In the genomic region with DNA sequence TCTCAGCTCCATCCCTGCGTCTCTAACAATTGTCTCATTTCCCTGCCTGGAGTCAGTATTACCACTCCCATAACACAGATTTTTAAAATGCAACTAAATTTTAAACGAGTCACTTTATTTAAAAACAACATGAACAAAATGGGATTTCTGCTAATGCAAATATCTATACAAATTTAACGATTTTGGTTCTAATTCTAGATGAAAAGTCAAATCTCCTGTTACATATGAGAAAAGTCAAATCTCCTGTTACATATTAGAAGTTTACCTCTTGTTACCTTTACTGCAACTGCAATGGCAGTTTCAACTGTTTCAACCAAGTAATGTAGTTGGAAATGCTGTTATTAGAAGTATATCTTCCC, we compare ENCODE assay signal across 11 cellular contexts. TPM values are rescaled to one million over a fixed set of nuclear protein-coding genes. Genes with fewer than 3 reads are reported as not detected.
DNase-seq lines count a peak whose midpoint lies in the region; ATAC-seq, FAIRE-seq and TF ChIP-seq lines count a peak whose summit lies in the region.
"Had no signal": no experiment of that assay in that cellular context is flagged by ENCODE, and none has a peak within 500 bp of the region (broad histone marks: within the 10 kb centered on the region; RNA-seq: fewer than 3 reads in every experiment).

No MANE protein-coding gene starts in this region.

- in situ Hi-C loops in HepG2 (cut with HindIII; ENCODE audit: extremely low pct_ligation_motif_present, low pct_unique_long_range_greater_than_20kb), result no loop called here
- in situ Hi-C loops in K562 (cut with MboI), result no loop called here

- CTCF ChIA-PET in HepG2 (lab: Yijun Ruan, JAX; ENCODE audit: low intra/inter-chr PET ratio, low total read pairs), result no interaction called here
- CTCF ChIA-PET in K562 (lab: Yijun Ruan, JAX; ENCODE audit: low intra/inter-chr PET ratio), result interaction anchor here (0.6 to 2.8 kb wide), 3 partner anchors 21 to 296 kb away, joined by 4 to 16 read pairs (median 5); no protein-coding TSS in a partner anchor

- H3K9ac ChIP-seq in liver (ENCODE audit: low read depth in 1 of 2, low read length in 2 of 2), result no peak overlapping the region
- H3K9ac ChIP-seq in HepG2 (ENCODE audit: insufficient read depth, low read depth, low read length), result no peak overlapping the region
- no peak overlapping the region for H3K9ac ChIP-seq in K562 (ENCODE audit: insufficient read depth in 1 of 2, low read depth in 2 of 2, low read length in 2 of 2)
- peak overlapping the region in 1 of 2 donors; percentile 60 for H3K9ac ChIP-seq in mucosa of rectum (ENCODE audit: low read depth in 1 of 2, low read length in 2 of 2)

- H2AFZ ChIP-seq in HepG2 (ENCODE audit: low read length) (no peak overlapping the region), K562 (ENCODE audit: low read depth, low read length) (peak overlapping the region; percentile 98; the same call in 1 of the 2 replicates)

- DNase-seq in HepG2 (ENCODE audit: low spot score) (no peak), K562 (ENCODE audit: extremely low read depth in 1 of 4, low spot score in 3 of 4) (no peak), uterus (no peak), sciatic nerve (ENCODE audit: low spot score) (no peak), NCI-H1048 (lab: John Stamatoyannopoulos, UW) (no peak)
- DNase-seq: DND-41, NCI-H748 treated with DMSO at 0.1 percent for 48 hours had no signal

- WGBS in liver, result 31% methylated on average over 3 of the region's 3 CpGs
- 29% methylated on average over 3 of the region's 3 CpGs for WGBS in HepG2 (ENCODE audit: low lambda C conversion rate)
- 31% methylated on average over 3 of the region's 3 CpGs for WGBS in K562 (ENCODE audit: insufficient coverage, low coverage, missing lambda C conversion rate)

- no peak for FAIRE-seq in HepG2 (lab: Jason Lieb, UNC)
- FAIRE-seq in K562 (lab: Jason Lieb, UNC), result no peak

- no peaks in the 10 kb centered on the region for H3K36me3 ChIP-seq in liver (ENCODE audit: control insufficient read depth in 4 of 4, insufficient read depth in 3 of 4, low read depth in 1 of 4, low read length in 3 of 4)
- H3K36me3 ChIP-seq in HepG2 (replicated peaks in 1 of 2; ENCODE audit: control insufficient read depth in 1 of 2, insufficient read depth in 2 of 2, low read length in 2 of 2), result no peaks in the 10 kb centered on the region
- peaks cover 10% of the 10 kb centered on the region; the same call in 2 of the 3 replicates for H3K36me3 ChIP-seq in K562 (ENCODE audit: control insufficient read depth, insufficient read depth, low read length)
- H3K36me3 ChIP-seq in mucosa of rectum (ENCODE audit: control insufficient read depth in 2 of 2, insufficient read depth in 2 of 2, low read length in 2 of 2), result no peaks in the 10 kb centered on the region
- H3K36me3 ChIP-seq in uterus, result no peaks in the 10 kb centered on the region

- no peak for TF ChIP-seq CTCF in liver (IDR thresholded peaks at IDR 0.05; ENCODE audit: low read depth, low read length, missing input control)
- no peak for TF ChIP-seq CTCF in HepG2 (CRISPR knock-in tag; IDR thresholded peaks at IDR 0.05)
- no peak for TF ChIP-seq CTCF in K562 (IDR thresholded peaks at IDR 0.05 in 2 of 3, conservative IDR thresholded peaks at IDR 0.05 in 1 of 3; ENCODE audit: insufficient read depth in 2 of 3, low read depth in 1 of 3, low read length in 3 of 3)
- TF ChIP-seq CTCF in uterus (IDR thresholded peaks at IDR 0.05), result no peak

- no peak for TF ChIP-seq POLR2A in HepG2 (IDR thresholded peaks at IDR 0.05; ENCODE audit: insufficient read depth in 1 of 2, low read depth in 2 of 2, low read length in 2 of 2)
- no peak for TF ChIP-seq POLR2A in K562 (conservative IDR thresholded peaks at IDR 0.05)
- TF ChIP-seq POLR2A in uterus (IDR thresholded peaks at IDR 0.05), result no peak

- intact Hi-C loops in HepG2 (cut with micrococcal nuclease; ENCODE audit: unreplicated experiment), result no loop called here
- intact Hi-C loops in K562 (cut with micrococcal nuclease), result loop anchor here (1.0 kb wide), 1 partner anchor 27 kb away; no protein-coding TSS in a partner anchor
- intact Hi-C loops in uterus (cut with DNase I; ENCODE audit: low total_unique reads), result no loop called here
- intact Hi-C loops in sciatic nerve (cut with DNase I), result no loop called here

- H3K9me1 ChIP-seq in K562 (ENCODE audit: control insufficient read depth, insufficient read depth, low read length), result no peaks in the 10 kb centered on the region

- POLR2A ChIA-PET in HepG2 (lab: Yijun Ruan, JAX) (interaction anchor here (0.6 kb wide), 1 partner anchor 59 kb away, joined by 4 read pairs; no protein-coding TSS in a partner anchor), K562 (lab: Yijun Ruan, JAX) (interaction anchor here (0.6 to 1.6 kb wide), 7 partner anchors 8 to 356 kb away, joined by 3 to 5 read pairs (median 4); a partner anchor contains a TSS)

- H4K20me1 ChIP-seq in HepG2 (ENCODE audit: insufficient read depth, low read length) (no peaks in the 10 kb centered on the region), K562 (replicated peaks; ENCODE audit: control insufficient read depth, insufficient read depth, low read length) (no peaks in the 10 kb centered on the region)

- BruUV-seq in HepG2 (replicated peaks; lab: Mats Ljungman, UMichigan), result no TSS peak
- BruUV-seq in K562 (replicated peaks; lab: Mats Ljungman, UMichigan), result no TSS peak

- H3K27me3 ChIP-seq in liver (ENCODE audit: control insufficient read depth in 4 of 4, insufficient read depth in 4 of 4, low read length in 3 of 4) (no peaks in the 10 kb centered on the region), HepG2 (ENCODE audit: control insufficient read depth in 1 of 2, insufficient read depth in 2 of 2, low read length in 2 of 2) (no peaks in the 10 kb centered on the region; a peak in 1 of 5 replicates), K562 (ENCODE audit: control insufficient read depth in 2 of 2, insufficient read depth in 2 of 2, low read length in 2 of 2) (no peaks in the 10 kb centered on the region), mucosa of rectum (ENCODE audit: control insufficient read depth in 2 of 2, insufficient read depth in 2 of 2, low read length in 2 of 2) (no peaks in the 10 kb centered on the region), uterus (no peaks in the 10 kb centered on the region)

- H3K27ac ChIP-seq in liver (ENCODE audit: low read depth in 1 of 2, low read length in 2 of 2), result no peak overlapping the region
- H3K27ac ChIP-seq in HepG2 (ENCODE audit: extremely low read length, insufficient read depth, low read length), result no peak overlapping the region
- H3K27ac ChIP-seq in K562 (ENCODE audit: extremely low read depth, low read depth, low read length), result no peak overlapping the region
- H3K27ac ChIP-seq in mucosa of rectum (ENCODE audit: low read depth in 2 of 2, low read length in 2 of 2), result no peak overlapping the region
- peak overlapping the region; percentile 44 to 52 for H3K27ac ChIP-seq in uterus

- H3K9me3 ChIP-seq in liver (ENCODE audit: control insufficient read depth in 4 of 4, low read length in 3 of 4), result peaks cover 0 to 2% (median under 1%) of the 10 kb centered on the region in 4 donors
- H3K9me3 ChIP-seq in HepG2 (ENCODE audit: low read length), result peaks cover 6% of the 10 kb centered on the region
- peaks cover 9% of the 10 kb centered on the region for H3K9me3 ChIP-seq in K562 (replicated peaks; ENCODE audit: control insufficient read depth, insufficient read depth, low read depth, low read length)
- H3K9me3 ChIP-seq in mucosa of rectum (ENCODE audit: control insufficient read depth in 2 of 2, low read length in 2 of 2), result peaks cover 0 to 1% of the 10 kb centered on the region in 2 donors
- no peaks in the 10 kb centered on the region for H3K9me3 ChIP-seq in uterus

- H3K4me2 ChIP-seq in HepG2 (ENCODE audit: low read depth, low read length) (no peak overlapping the region), K562 (ENCODE audit: insufficient read depth, low read length) (peak overlapping the region; percentile 86)

- peak overlapping the region in 2 of 3 donors; percentile 51 to 74 for H3K4me3 ChIP-seq in liver (ENCODE audit: low read depth in 1 of 3, low read length in 3 of 3)
- no peak overlapping the region for H3K4me3 ChIP-seq in HepG2 (replicated peaks in 1 of 3; ENCODE audit: insufficient read depth in 1 of 3, low read depth in 2 of 3, low read length in 3 of 3)
- H3K4me3 ChIP-seq in K562, result peak overlapping the region; percentile 80
- H3K4me3 ChIP-seq in mucosa of rectum (ENCODE audit: low read length in 2 of 2), result peak overlapping the region; percentile 75 to 85
- peak overlapping the region; percentile 37 to 46 for H3K4me3 ChIP-seq in uterus

- H3K79me2 ChIP-seq in HepG2 (ENCODE audit: insufficient read depth, low read length), result no peaks in the 10 kb centered on the region
- peaks cover 12% of the 10 kb centered on the region for H3K79me2 ChIP-seq in K562 (ENCODE audit: control insufficient read depth, insufficient read depth, low read length)

- TF ChIP-seq EP300 in HepG2 (IDR thresholded peaks at IDR 0.05; ENCODE audit: low read depth in 2 of 2, low read length in 2 of 2) (no peak), HepG2 (CRISPR knock-in tag; IDR thresholded peaks at IDR 0.05; ENCODE audit: borderline replicate concordance) (no peak), K562 (IDR thresholded peaks at IDR 0.05; ENCODE audit: low read length) (no peak)

- H3K4me1 ChIP-seq in liver (ENCODE audit: control insufficient read depth in 4 of 4, insufficient read depth in 4 of 4, low read length in 3 of 4) (peaks cover 0 to 9% (median 4%) of the 10 kb centered on the region in 4 donors), HepG2 (ENCODE audit: insufficient read depth, low read length) (no peaks in the 10 kb centered on the region), K562 (replicated peaks in 1 of 2; ENCODE audit: control insufficient read depth in 2 of 2, insufficient read depth in 2 of 2, low read length in 2 of 2) (peaks cover 3 to 8% of the 10 kb centered on the region in 2 experiments; a peak in 3 of 5 replicates), mucosa of rectum (ENCODE audit: control insufficient read depth in 2 of 2, insufficient read depth in 2 of 2, low read length in 2 of 2) (no peaks in the 10 kb centered on the region), uterus (no peaks in the 10 kb centered on the region)

- ATAC-seq in HepG2 (no peak), K562 (no peak), sciatic nerve (no peak), GM18858 (IDR thresholded peaks at IDR 0.05; ENCODE audit: unreplicated experiment) (no peak)

- TF ChIP-seq RAD21 in liver (IDR thresholded peaks at IDR 0.05) (no peak), HepG2 (CRISPR knock-in tag; IDR thresholded peaks at IDR 0.05) (no peak), K562 (CRISPR knock-in tag; conservative IDR thresholded peaks at IDR 0.05 in 1 of 2, IDR thresholded peaks at IDR 0.05 in 1 of 2) (no peak)

RNA-seq across cellular contexts. Expression of a gene that starts 0.6 kb away (rescaled TPM):
- total RNA-seq in liver, result 1 to 10 TPM; 1.1 to 6.6 TPM
- 1 to 10 TPM; 4.2 TPM for polyA plus RNA-seq in liver
- not detected in 2 replicates for total RNA-seq in HepG2 (2016; rRNA removed; fragmentation: Illumina TruSeq; extraction: Trizol)
- total RNA-seq in HepG2 (2016; cell fraction: cytosol; rRNA removed; fragmentation: Illumina TruSeq; extraction: Trizol; ENCODE audit: low read depth), result not detected in 2 replicates
- not detected in 2 replicates for total RNA-seq in HepG2 (2016; cell fraction: insoluble cytoplasmic fraction; rRNA removed; fragmentation: Illumina TruSeq; extraction: Trizol)
- not detected in 2 replicates for total RNA-seq in HepG2 (2016; cell fraction: membrane; rRNA removed; fragmentation: Illumina TruSeq; extraction: Trizol)
- not detected in 2 replicates for total RNA-seq in HepG2 (2016; cell fraction: nucleus; rRNA removed; fragmentation: Illumina TruSeq; extraction: Trizol)
- polyA plus RNA-seq in HepG2 (2011; rRNA removed), result not detected in 2 replicates
- not detected in 2 replicates for polyA plus RNA-seq in HepG2 (2011; cell fraction: cytosol; rRNA removed)
- not detected in 2 replicates for polyA plus RNA-seq in HepG2 (2011; cell fraction: nucleus; rRNA removed)
- not detected in 2 replicates for polyA plus RNA-seq in HepG2 (2012)
- polyA plus RNA-seq in HepG2 (2016; cell fraction: cytosol; fragmentation: Illumina TruSeq; extraction: Trizol; ENCODE audit: low read depth), result not detected in 2 replicates
- polyA plus RNA-seq in HepG2 (2016; cell fraction: insoluble cytoplasmic fraction; fragmentation: Illumina TruSeq; extraction: Trizol; ENCODE audit: low read depth), result not detected in 2 replicates
- polyA plus RNA-seq in HepG2 (2016; cell fraction: membrane; fragmentation: Illumina TruSeq; extraction: Trizol; ENCODE audit: low read depth), result not detected in 2 replicates
- not detected in 2 replicates for polyA plus RNA-seq in HepG2 (2016; cell fraction: nucleus; fragmentation: Illumina TruSeq; extraction: Trizol; ENCODE audit: insufficient read depth, low read depth)
- 9.3 TPM in 1 of 2 replicates, not detected in the other for polyA minus RNA-seq in HepG2 (2011; rRNA and poly(A)+ RNA removed; ENCODE audit: low replicate concordance)
- not detected in 2 replicates for polyA minus RNA-seq in HepG2 (2011; cell fraction: cytosol; rRNA and poly(A)+ RNA removed)
- not detected in 2 replicates for polyA minus RNA-seq in HepG2 (2011; cell fraction: nucleus; rRNA and poly(A)+ RNA removed)
- 5.1 and 5.8 TPM in 2 replicates for total RNA-seq in K562 (2011; cell fraction: chromatin; rRNA removed; ENCODE audit: low replicate concordance)
- 8.9 and 9.5 TPM in 2 replicates for total RNA-seq in K562 (2011; cell fraction: nucleolus; rRNA removed)
- total RNA-seq in K562 (2011; cell fraction: nucleoplasm; rRNA removed), result 9.7 and 15.8 TPM in 2 replicates
- 114 and 122 TPM in 2 replicates for total RNA-seq in K562 (2014; rRNA removed)
- 45.5 and 52.2 TPM in 2 replicates for total RNA-seq in K562 (2014; rRNA removed; fragmentation: Illumina TruSeq; extraction: Trizol)
- 62.0 and 65.9 TPM in 2 replicates for total RNA-seq in K562 (2015; rRNA removed; fragmentation: Illumina TruSeq; extraction: Trizol)
- 36.5 and 38.7 TPM in 2 replicates for total RNA-seq in K562 (2021)
- polyA plus RNA-seq in K562 (2011; rRNA removed), result 64.4 and 74.1 TPM in 2 replicates
- polyA plus RNA-seq in K562 (2011; cell fraction: cytosol; rRNA removed), result 29.1 and 30.7 TPM in 2 replicates
- 15.5 and 18.0 TPM in 2 replicates for polyA plus RNA-seq in K562 (2011; cell fraction: nucleus; rRNA removed)
- 69.6 and 91.3 TPM in 2 replicates for polyA plus RNA-seq in K562 (2012)
- 44.5 and 58.3 TPM in 2 replicates for polyA plus RNA-seq in K562 (2014; fragmentation: Illumina TruSeq; extraction: Trizol)
- 10 to 100 TPM; 15.0 to 31.4 TPM for polyA plus RNA-seq in K562 (2014; fragmentation: Nextera tagmentation; extraction: Ambion mirVana)
- 62.8 and 81.0 TPM in 2 replicates for polyA plus RNA-seq in K562 (2014; rRNA removed)
- polyA minus RNA-seq in K562 (2011; rRNA and poly(A)+ RNA removed), result 14.3 and 18.2 TPM in 2 replicates
- polyA minus RNA-seq in K562 (2011; cell fraction: cytosol; rRNA and poly(A)+ RNA removed), result 13.0 and 14.4 TPM in 2 replicates
- polyA minus RNA-seq in K562 (2011; cell fraction: nucleus; rRNA and poly(A)+ RNA removed), result 10.1 and 12.3 TPM in 2 replicates
- 100 to 1,000 TPM in 1 of 4 donors, 10 to 100 TPM in 1, 1 to 10 TPM in 2; 3.5 to 145 (median 10.1) TPM for total RNA-seq in uterus
- 4.7 TPM for total RNA-seq in sciatic nerve

RNA-seq across cellular contexts. Expression of a gene that starts 57.4 kb away (rescaled TPM):
- total RNA-seq in liver (not detected), HepG2 (2016; rRNA removed; fragmentation: Illumina TruSeq; extraction: Trizol) (not detected in 2 replicates), K562 (2014; rRNA removed) (not detected in 2 replicates), K562 (2014; rRNA removed; fragmentation: Illumina TruSeq; extraction: Trizol) (not detected in 2 replicates), K562 (2015; rRNA removed; fragmentation: Illumina TruSeq; extraction: Trizol) (not detected in 2 replicates), K562 (2021) (not detected in 2 replicates), uterus (not detected), sciatic nerve (not detected)
- polyA plus RNA-seq in liver (not detected), HepG2 (2011; rRNA removed) (not detected in 2 replicates), K562 (2011; rRNA removed) (not detected in 2 replicates), K562 (2014; fragmentation: Illumina TruSeq; extraction: Trizol) (not detected in 2 replicates), K562 (2014; fragmentation: Nextera tagmentation; extraction: Ambion mirVana) (not detected), K562 (2014; rRNA removed) (not detected in 2 replicates)
- total RNA-seq in HepG2 (2016; cell fraction: cytosol; rRNA removed; fragmentation: Illumina TruSeq; extraction: Trizol; ENCODE audit: low read depth), result not detected in 2 replicates
- not detected in 2 replicates for total RNA-seq in HepG2 (2016; cell fraction: insoluble cytoplasmic fraction; rRNA removed; fragmentation: Illumina TruSeq; extraction: Trizol)
- not detected in 2 replicates for total RNA-seq in HepG2 (2016; cell fraction: membrane; rRNA removed; fragmentation: Illumina TruSeq; extraction: Trizol)
- not detected in 2 replicates for total RNA-seq in HepG2 (2016; cell fraction: nucleus; rRNA removed; fragmentation: Illumina TruSeq; extraction: Trizol)
- polyA plus RNA-seq in HepG2 (2011; cell fraction: cytosol; rRNA removed), result not detected in 2 replicates
- not detected in 2 replicates for polyA plus RNA-seq in HepG2 (2011; cell fraction: nucleus; rRNA removed)
- not detected in 2 replicates for polyA plus RNA-seq in HepG2 (2012)
- polyA plus RNA-seq in HepG2 (2016; cell fraction: cytosol; fragmentation: Illumina TruSeq; extraction: Trizol; ENCODE audit: low read depth), result not detected in 2 replicates
- not detected in 2 replicates for polyA plus RNA-seq in HepG2 (2016; cell fraction: insoluble cytoplasmic fraction; fragmentation: Illumina TruSeq; extraction: Trizol; ENCODE audit: low read depth)
- not detected in 2 replicates for polyA plus RNA-seq in HepG2 (2016; cell fraction: membrane; fragmentation: Illumina TruSeq; extraction: Trizol; ENCODE audit: low read depth)
- polyA plus RNA-seq in HepG2 (2016; cell fraction: nucleus; fragmentation: Illumina TruSeq; extraction: Trizol; ENCODE audit: insufficient read depth, low read depth), result not detected in 2 replicates
- not detected in 2 replicates for polyA minus RNA-seq in HepG2 (2011; rRNA and poly(A)+ RNA removed; ENCODE audit: low replicate concordance)
- polyA minus RNA-seq in HepG2 (2011; cell fraction: cytosol; rRNA and poly(A)+ RNA removed), result not detected in 2 replicates
- polyA minus RNA-seq in HepG2 (2011; cell fraction: nucleus; rRNA and poly(A)+ RNA removed), result not detected in 2 replicates
- total RNA-seq in K562 (2011; cell fraction: chromatin; rRNA removed; ENCODE audit: low replicate concordance), result not detected in 2 replicates
- total RNA-seq in K562 (2011; cell fraction: nucleolus; rRNA removed), result not detected in 2 replicates
- total RNA-seq in K562 (2011; cell fraction: nucleoplasm; rRNA removed), result not detected in 2 replicates
- not detected in 2 replicates for polyA plus RNA-seq in K562 (2011; cell fraction: cytosol; rRNA removed)
- polyA plus RNA-seq in K562 (2011; cell fraction: nucleus; rRNA removed), result not detected in 2 replicates
- not detected in 2 replicates for polyA plus RNA-seq in K562 (2012)
- polyA minus RNA-seq in K562 (2011; rRNA and poly(A)+ RNA removed), result not detected in 2 replicates
- not detected in 2 replicates for polyA minus RNA-seq in K562 (2011; cell fraction: cytosol; rRNA and poly(A)+ RNA removed)
- polyA minus RNA-seq in K562 (2011; cell fraction: nucleus; rRNA and poly(A)+ RNA removed), result not detected in 2 replicates
- total RNA-seq: renal cortical epithelial cell had no signal

Comparison
In these comparisons a context has a peak if more than half of its experiments do, and no peak if none do; other contexts are left out.
1. H3K4me3 ChIP-seq: peak in liver (2 of 3), K562 (single experiment), mucosa of rectum (2 of 2) and uterus (2 of 2); none in HepG2 (0 of 3).
2. H3K27ac ChIP-seq: peak in uterus (2 of 2); none in liver (0 of 2), HepG2 (single experiment), K562 (single experiment) and mucosa of rectum (0 of 2).